ENCODE assay signal across 1 cellular context in the genomic region with DNA sequence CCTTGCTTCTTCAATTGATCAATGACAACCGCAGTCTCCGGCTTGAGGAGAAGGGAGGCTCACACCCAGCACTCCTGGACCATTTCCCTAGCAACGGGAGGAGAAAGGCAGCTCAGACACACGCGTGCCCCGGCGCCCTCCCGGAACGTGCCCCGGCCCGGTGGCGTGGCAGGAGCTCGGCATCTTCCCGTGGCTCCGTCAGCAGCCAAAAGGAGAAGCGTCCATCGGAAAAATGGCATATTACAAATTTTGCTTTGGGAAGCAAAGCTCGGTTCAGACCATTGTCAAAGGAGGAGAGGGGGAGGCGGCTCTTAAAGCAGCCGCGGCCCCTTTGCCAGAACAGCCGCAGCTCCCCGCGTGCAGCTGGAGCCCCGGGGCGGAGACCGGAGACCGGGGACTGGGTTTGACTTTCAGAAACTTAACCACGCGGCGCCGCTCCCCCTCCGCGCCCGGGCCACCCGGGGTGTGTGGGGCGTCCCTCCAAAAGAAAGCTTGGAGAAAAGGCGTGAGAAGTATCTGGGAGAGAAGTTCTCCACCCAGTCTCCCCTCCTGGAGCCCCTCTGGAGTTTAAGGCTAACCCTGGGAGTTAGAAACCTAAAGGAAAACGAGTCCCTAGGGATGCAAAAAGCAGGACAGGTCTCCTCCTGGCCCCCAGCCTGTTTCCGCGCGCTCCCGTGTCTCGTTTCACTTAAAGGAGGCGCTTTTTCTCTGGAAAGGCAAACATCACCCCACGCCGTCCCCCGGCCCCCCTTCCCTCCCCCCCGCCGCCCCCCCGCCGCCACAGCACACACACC.
TF ChIP-seq lines count a peak whose summit lies in the region.

No MANE protein-coding gene starts in this region.

TF ChIP-seq in H1, 55 proteins besides CTCF, POLR2A, EP300 and RAD21:
- TF ChIP-seq JUND (IDR thresholded peaks at IDR 0.05; ENCODE audit: low read length) (no peak), RXRA (IDR thresholded peaks at IDR 0.05; ENCODE audit: insufficient read depth, low read depth, low read length) (no peak), CHD1 (IDR thresholded peaks at IDR 0.05; ENCODE audit: low read depth, low read length) (0 out of 2 replicates have a peak, but pooled peaks have one; percentile 55), EZH2 (IDR thresholded peaks at IDR 0.05; ENCODE audit: low read depth, low read length, severe bottlenecking) (no peak), NRF1 (IDR thresholded peaks at IDR 0.05; ENCODE audit: low read depth, low read length) (no peak), ZNF274 (IDR thresholded peaks at IDR 0.05; ENCODE audit: borderline replicate concordance, extremely low read depth, low read length) (no peak), SP4 (IDR thresholded peaks at IDR 0.05; ENCODE audit: low read length) (no peak), EGR1 (IDR thresholded peaks at IDR 0.05; ENCODE audit: borderline replicate concordance, low read depth, low read length) (no peak), BRCA1 (IDR thresholded peaks at IDR 0.05; ENCODE audit: low read depth, low read length) (no peak), SUZ12 (IDR thresholded peaks at IDR 0.05; ENCODE audit: low read length) (no peak), GTF2F1 (IDR thresholded peaks at IDR 0.05; ENCODE audit: borderline replicate concordance, low read depth, low read length) (no peak), SP2 (IDR thresholded peaks at IDR 0.05; ENCODE audit: low read length) (no peak), KDM4A (IDR thresholded peaks at IDR 0.05; ENCODE audit: low read depth, low read length, severe bottlenecking) (peak; percentile 55), BCL11A (IDR thresholded peaks at IDR 0.05; ENCODE audit: low read depth in 2 of 2, low read length in 2 of 2) (no peak), SIRT6 (IDR thresholded peaks at IDR 0.05; ENCODE audit: low read length) (no peak), SIN3A (conservative IDR thresholded peaks at IDR 0.05 in 1 of 2, IDR thresholded peaks at IDR 0.05 in 1 of 2; ENCODE audit: low read depth in 1 of 2, low read length in 2 of 2) (no peak), CHD2 (IDR thresholded peaks at IDR 0.05; ENCODE audit: low read length) (no peak), POLR2AphosphoS5 (IDR thresholded peaks at IDR 0.05; ENCODE audit: low read depth, low read length) (no peak), POU5F1 (IDR thresholded peaks at IDR 0.05; ENCODE audit: low read depth, low read length) (no peak), RBBP5 (IDR thresholded peaks at IDR 0.05; ENCODE audit: borderline replicate concordance, low read depth, low read length) (no peak; the same call in 1 of the 2 replicates), RNF2 (IDR thresholded peaks at IDR 0.05; ENCODE audit: borderline replicate concordance, low read depth, low read length, missing control alignments, poor library complexity, severe bottlenecking) (no peak), HDAC6 (IDR thresholded peaks at IDR 0.05; ENCODE audit: low read depth, low read length) (no peak), MAFK (IDR thresholded peaks at IDR 0.05; ENCODE audit: low read depth, low read length) (no peak), ASH2L (IDR thresholded peaks at IDR 0.05; ENCODE audit: low read length) (peak; percentile 22), CTBP2 (IDR thresholded peaks at IDR 0.05; ENCODE audit: borderline replicate concordance, insufficient read depth, insufficient read length, low read length) (no peak), PHF8 (conservative IDR thresholded peaks at IDR 0.05; ENCODE audit: low read depth, low read length) (no peak), SIX5 (IDR thresholded peaks at IDR 0.05; ENCODE audit: low read depth, low read length) (no peak)
- TF ChIP-seq, protein P1, sequence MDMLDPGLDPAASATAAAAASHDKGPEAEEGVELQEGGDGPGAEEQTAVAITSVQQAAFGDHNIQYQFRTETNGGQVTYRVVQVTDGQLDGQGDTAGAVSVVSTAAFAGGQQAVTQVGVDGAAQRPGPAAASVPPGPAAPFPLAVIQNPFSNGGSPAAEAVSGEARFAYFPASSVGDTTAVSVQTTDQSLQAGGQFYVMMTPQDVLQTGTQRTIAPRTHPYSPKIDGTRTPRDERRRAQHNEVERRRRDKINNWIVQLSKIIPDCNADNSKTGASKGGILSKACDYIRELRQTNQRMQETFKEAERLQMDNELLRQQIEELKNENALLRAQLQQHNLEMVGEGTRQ (IDR thresholded peaks at IDR 0.05; ENCODE audit: low read length) = no peak
- TF ChIP-seq, protein P2, sequence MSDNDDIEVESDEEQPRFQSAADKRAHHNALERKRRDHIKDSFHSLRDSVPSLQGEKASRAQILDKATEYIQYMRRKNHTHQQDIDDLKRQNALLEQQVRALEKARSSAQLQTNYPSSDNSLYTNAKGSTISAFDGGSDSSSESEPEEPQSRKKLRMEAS (IDR thresholded peaks at IDR 0.05) = peak; percentile 70
- TF ChIP-seq, protein P3, sequence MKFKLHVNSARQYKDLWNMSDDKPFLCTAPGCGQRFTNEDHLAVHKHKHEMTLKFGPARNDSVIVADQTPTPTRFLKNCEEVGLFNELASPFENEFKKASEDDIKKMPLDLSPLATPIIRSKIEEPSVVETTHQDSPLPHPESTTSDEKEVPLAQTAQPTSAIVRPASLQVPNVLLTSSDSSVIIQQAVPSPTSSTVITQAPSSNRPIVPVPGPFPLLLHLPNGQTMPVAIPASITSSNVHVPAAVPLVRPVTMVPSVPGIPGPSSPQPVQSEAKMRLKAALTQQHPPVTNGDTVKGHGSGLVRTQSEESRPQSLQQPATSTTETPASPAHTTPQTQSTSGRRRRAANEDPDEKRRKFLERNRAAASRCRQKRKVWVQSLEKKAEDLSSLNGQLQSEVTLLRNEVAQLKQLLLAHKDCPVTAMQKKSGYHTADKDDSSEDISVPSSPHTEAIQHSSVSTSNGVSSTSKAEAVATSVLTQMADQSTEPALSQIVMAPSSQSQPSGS (IDR thresholded peaks at IDR 0.05; ENCODE audit: low read length) = no peak
- TF ChIP-seq, protein P4, sequence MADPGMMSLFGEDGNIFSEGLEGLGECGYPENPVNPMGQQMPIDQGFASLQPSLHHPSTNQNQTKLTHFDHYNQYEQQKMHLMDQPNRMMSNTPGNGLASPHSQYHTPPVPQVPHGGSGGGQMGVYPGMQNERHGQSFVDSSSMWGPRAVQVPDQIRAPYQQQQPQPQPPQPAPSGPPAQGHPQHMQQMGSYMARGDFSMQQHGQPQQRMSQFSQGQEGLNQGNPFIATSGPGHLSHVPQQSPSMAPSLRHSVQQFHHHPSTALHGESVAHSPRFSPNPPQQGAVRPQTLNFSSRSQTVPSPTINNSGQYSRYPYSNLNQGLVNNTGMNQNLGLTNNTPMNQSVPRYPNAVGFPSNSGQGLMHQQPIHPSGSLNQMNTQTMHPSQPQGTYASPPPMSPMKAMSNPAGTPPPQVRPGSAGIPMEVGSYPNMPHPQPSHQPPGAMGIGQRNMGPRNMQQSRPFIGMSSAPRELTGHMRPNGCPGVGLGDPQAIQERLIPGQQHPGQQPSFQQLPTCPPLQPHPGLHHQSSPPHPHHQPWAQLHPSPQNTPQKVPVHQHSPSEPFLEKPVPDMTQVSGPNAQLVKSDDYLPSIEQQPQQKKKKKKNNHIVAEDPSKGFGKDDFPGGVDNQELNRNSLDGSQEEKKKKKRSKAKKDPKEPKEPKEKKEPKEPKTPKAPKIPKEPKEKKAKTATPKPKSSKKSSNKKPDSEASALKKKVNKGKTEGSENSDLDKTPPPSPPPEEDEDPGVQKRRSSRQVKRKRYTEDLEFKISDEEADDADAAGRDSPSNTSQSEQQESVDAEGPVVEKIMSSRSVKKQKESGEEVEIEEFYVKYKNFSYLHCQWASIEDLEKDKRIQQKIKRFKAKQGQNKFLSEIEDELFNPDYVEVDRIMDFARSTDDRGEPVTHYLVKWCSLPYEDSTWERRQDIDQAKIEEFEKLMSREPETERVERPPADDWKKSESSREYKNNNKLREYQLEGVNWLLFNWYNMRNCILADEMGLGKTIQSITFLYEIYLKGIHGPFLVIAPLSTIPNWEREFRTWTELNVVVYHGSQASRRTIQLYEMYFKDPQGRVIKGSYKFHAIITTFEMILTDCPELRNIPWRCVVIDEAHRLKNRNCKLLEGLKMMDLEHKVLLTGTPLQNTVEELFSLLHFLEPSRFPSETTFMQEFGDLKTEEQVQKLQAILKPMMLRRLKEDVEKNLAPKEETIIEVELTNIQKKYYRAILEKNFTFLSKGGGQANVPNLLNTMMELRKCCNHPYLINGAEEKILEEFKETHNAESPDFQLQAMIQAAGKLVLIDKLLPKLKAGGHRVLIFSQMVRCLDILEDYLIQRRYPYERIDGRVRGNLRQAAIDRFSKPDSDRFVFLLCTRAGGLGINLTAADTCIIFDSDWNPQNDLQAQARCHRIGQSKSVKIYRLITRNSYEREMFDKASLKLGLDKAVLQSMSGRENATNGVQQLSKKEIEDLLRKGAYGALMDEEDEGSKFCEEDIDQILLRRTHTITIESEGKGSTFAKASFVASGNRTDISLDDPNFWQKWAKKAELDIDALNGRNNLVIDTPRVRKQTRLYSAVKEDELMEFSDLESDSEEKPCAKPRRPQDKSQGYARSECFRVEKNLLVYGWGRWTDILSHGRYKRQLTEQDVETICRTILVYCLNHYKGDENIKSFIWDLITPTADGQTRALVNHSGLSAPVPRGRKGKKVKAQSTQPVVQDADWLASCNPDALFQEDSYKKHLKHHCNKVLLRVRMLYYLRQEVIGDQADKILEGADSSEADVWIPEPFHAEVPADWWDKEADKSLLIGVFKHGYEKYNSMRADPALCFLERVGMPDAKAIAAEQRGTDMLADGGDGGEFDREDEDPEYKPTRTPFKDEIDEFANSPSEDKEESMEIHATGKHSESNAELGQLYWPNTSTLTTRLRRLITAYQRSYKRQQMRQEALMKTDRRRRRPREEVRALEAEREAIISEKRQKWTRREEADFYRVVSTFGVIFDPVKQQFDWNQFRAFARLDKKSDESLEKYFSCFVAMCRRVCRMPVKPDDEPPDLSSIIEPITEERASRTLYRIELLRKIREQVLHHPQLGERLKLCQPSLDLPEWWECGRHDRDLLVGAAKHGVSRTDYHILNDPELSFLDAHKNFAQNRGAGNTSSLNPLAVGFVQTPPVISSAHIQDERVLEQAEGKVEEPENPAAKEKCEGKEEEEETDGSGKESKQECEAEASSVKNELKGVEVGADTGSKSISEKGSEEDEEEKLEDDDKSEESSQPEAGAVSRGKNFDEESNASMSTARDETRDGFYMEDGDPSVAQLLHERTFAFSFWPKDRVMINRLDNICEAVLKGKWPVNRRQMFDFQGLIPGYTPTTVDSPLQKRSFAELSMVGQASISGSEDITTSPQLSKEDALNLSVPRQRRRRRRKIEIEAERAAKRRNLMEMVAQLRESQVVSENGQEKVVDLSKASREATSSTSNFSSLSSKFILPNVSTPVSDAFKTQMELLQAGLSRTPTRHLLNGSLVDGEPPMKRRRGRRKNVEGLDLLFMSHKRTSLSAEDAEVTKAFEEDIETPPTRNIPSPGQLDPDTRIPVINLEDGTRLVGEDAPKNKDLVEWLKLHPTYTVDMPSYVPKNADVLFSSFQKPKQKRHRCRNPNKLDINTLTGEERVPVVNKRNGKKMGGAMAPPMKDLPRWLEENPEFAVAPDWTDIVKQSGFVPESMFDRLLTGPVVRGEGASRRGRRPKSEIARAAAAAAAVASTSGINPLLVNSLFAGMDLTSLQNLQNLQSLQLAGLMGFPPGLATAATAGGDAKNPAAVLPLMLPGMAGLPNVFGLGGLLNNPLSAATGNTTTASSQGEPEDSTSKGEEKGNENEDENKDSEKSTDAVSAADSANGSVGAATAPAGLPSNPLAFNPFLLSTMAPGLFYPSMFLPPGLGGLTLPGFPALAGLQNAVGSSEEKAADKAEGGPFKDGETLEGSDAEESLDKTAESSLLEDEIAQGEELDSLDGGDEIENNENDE (IDR thresholded peaks at IDR 0.05; ENCODE audit: insufficient replicate concordance, low read length) = no peak
